Comparison of ENCODE assay signal across 8 cellular contexts in genomic region chr11:85664561-85665481, GRCh38. TPM values are rescaled to one million over a fixed set of nuclear protein-coding genes. Genes with fewer than 3 reads are reported as not detected.
DNase-seq lines count a peak whose midpoint lies in the region; ATAC-seq and TF ChIP-seq lines count a peak whose summit lies in the region.

Gene CREBZF (minus strand): TSS chr11:85665129. CDS start chr11:85664875, 254 bp downstream.

- TF ChIP-seq CTCF in BE2C (IDR thresholded peaks at IDR 0.05; ENCODE audit: low read depth, low read length) (no peak), colonic mucosa (IDR thresholded peaks at IDR 0.05) (no peak)

- H3K4me3 ChIP-seq in BE2C (ENCODE audit: low read depth, low read length) (peak within 1 kb of the TSS; percentile 92), colonic mucosa (peak within 1 kb of the TSS; percentile 86)

- H3K9ac ChIP-seq in colonic mucosa (ENCODE audit: low read depth in 2 of 2, low read length in 2 of 2): peak within 1 kb of the TSS; percentile 78 to 94

- H3K9me3 ChIP-seq in BE2C: no peaks in the 10 kb centered on the region
- H3K9me3 ChIP-seq in colonic mucosa: no peaks in the 10 kb centered on the region

- peak; percentile 86 for ATAC-seq in HG03460 (IDR thresholded peaks at IDR 0.05; ENCODE audit: unreplicated experiment)

- H3K27me3 ChIP-seq in BE2C (no peaks in the 10 kb centered on the region), colonic mucosa (no peaks in the 10 kb centered on the region), layer of hippocampus (ENCODE audit: control insufficient read depth, insufficient read depth, low read length) (no peaks in the 10 kb centered on the region)

- H3K36me3 ChIP-seq in BE2C (peaks cover 15% of the 10 kb centered on the region), colonic mucosa (no peaks in the 10 kb centered on the region)

- DNase-seq in BE2C (peak; percentile 95), GM19240 (ENCODE audit: insufficient read length, low spot score) (peak; percentile 79), NCI-H526 (lab: John Stamatoyannopoulos, UW) (peak; percentile 93 to 99), colonic mucosa (peak; percentile 97)
- peak; percentile 97 for DNase-seq in activated CD4-positive, alpha-beta T cell treated with anti-CD3 and anti-CD28 coated beads for 48 hours
- peak; percentile 89 to 90 for DNase-seq in stimulated activated CD4-positive, alpha-beta T cell treated with anti-CD3 and anti-CD28 coated beads, Interleukin-1b, Interleukin-23, amount 100 ng/mL, for 4 hours (ENCODE audit: low read depth in 2 of 2)

- H3K4me1 ChIP-seq in BE2C (no peaks in the 10 kb centered on the region), colonic mucosa (no peaks in the 10 kb centered on the region)

- intact Hi-C loops in colonic mucosa (cut with DNase I): no loop called here

- H3K27ac ChIP-seq in colonic mucosa: peak within 1 kb of the TSS; percentile 97
- peak within 1 kb of the TSS; percentile 94 for H3K27ac ChIP-seq in layer of hippocampus (ENCODE audit: low read depth, low read length)

RNA-seq across cellular contexts. Expression of gene CREBZF, which starts in this region (rescaled TPM):
- polyA plus RNA-seq in BE2C (2012; ENCODE audit: insufficient read depth, insufficient read length, low read depth): 54.1 TPM
- 10 to 100 TPM; 35.4 to 44.6 TPM for total RNA-seq in colonic mucosa

Comparison
In these comparisons a context has a peak if more than half of its experiments do, and no peak if none do; other contexts are left out.
1. Peak in every context shown above with its lines: DNase-seq, ATAC-seq, H3K4me3 ChIP-seq and H3K27ac ChIP-seq.